Comparison of ENCODE assay signal across 8 cellular contexts in the genomic region with DNA sequence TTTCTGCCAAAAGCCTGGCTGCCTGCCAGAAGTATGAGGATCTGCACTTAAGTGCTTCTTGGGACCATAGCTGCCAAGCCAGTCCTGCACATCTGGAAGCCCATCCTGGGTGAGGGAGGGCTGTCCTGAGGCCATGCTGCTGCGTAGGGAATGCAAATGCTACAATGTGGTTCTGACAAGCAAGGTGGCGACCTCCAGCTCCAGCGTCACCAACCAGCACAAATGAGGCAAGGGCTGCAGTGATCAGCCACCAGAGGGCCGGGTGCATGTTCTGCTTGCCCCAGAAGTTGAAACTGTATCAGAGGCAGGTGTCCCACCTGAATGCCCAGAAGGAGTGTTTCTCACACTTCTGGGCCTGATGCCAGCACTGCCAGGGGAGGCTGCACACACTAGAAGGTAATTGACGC.
DNase-seq lines count a peak whose midpoint lies in the region; ATAC-seq and TF ChIP-seq lines count a peak whose summit lies in the region.

No MANE protein-coding gene starts in this region.

- no peaks in the 10 kb centered on the region for H3K79me2 ChIP-seq in Karpas-422 (ENCODE audit: low read length)

- H3K4me1 ChIP-seq in Karpas-422 (ENCODE audit: low read length) = peaks cover 7% of the 10 kb centered on the region; the same call in 1 of the 2 replicates

- no peak overlapping the region for H3K9ac ChIP-seq in Karpas-422 (ENCODE audit: low read length)

- H3K9me2 ChIP-seq in Karpas-422 (replicated peaks; ENCODE audit: insufficient read depth, low read length) = no peaks in the 10 kb centered on the region

- no peak overlapping the region for H3K4me2 ChIP-seq in Karpas-422 (ENCODE audit: low read depth, low read length, poor library complexity, severe bottlenecking)

- no peaks in the 10 kb centered on the region for H3K9me3 Mint-ChIP-seq in activated naive CD8-positive, alpha-beta T cell treated with anti-CD3 and anti-CD28 coated beads, Interleukin-2, amount 50 U/mL, for 24 hours
- H3K9me3 Mint-ChIP-seq in immature natural killer cell = no peaks in the 10 kb centered on the region

- peaks cover 1% of the 10 kb centered on the region for H3K27me3 Mint-ChIP-seq in activated naive CD8-positive, alpha-beta T cell treated with anti-CD3 and anti-CD28 coated beads, Interleukin-2, amount 50 U/mL, for 24 hours
- H3K27me3 Mint-ChIP-seq in immature natural killer cell (ENCODE audit: low read depth in 3 of 3) = peaks cover 0 to under 1% (median 0%) of the 10 kb centered on the region in 3 donors

- H3K36me3 ChIP-seq in Karpas-422 (ENCODE audit: insufficient read depth, low read length) = no peaks in the 10 kb centered on the region

- no peak overlapping the region for H3K4me3 Mint-ChIP-seq in activated naive CD8-positive, alpha-beta T cell treated with anti-CD3 and anti-CD28 coated beads, Interleukin-2, amount 50 U/mL, for 24 hours
- no peak overlapping the region for H3K4me3 Mint-ChIP-seq in immature natural killer cell

- H2AFZ ChIP-seq in Karpas-422 (ENCODE audit: low read length) = no peak overlapping the region

- TF ChIP-seq CTCF in dorsolateral prefrontal cortex (IDR thresholded peaks at IDR 0.05 in 54 of 56, conservative IDR thresholded peaks at IDR 0.05 in 2 of 56; ENCODE audit: low read depth in 1 of 56, partially characterized antibody in 56 of 56) = no peak

- no peak overlapping the region for H3K27ac Mint-ChIP-seq in activated naive CD8-positive, alpha-beta T cell treated with anti-CD3 and anti-CD28 coated beads, Interleukin-2, amount 50 U/mL, for 24 hours
- no peak overlapping the region for H3K27ac Mint-ChIP-seq in immature natural killer cell

- DNase-seq in ELR (ENCODE audit: low read depth) (peak; percentile 17), Karpas-422 (peak; percentile 78), NCI-H2227 (lab: John Stamatoyannopoulos, UW; ENCODE audit: unreplicated experiment) (no peak), dorsolateral prefrontal cortex (no peak), immature natural killer cell (no peak)
- peak; percentile 7 for DNase-seq in activated naive CD8-positive, alpha-beta T cell treated with anti-CD3 and anti-CD28 coated beads, Interleukin-2, amount 50 U/mL, for 24 hours
- DNase-seq in activated effector memory CD4-positive, alpha-beta T cell treated with Interleukin-2 at 50 U/mL for 16 hours = no peak

- no peak overlapping the region for H3K27ac ChIP-seq in Karpas-422 (ENCODE audit: low read length)
- H3K27ac ChIP-seq in dorsolateral prefrontal cortex = no peak overlapping the region

- H4K20me1 ChIP-seq in Karpas-422 (ENCODE audit: insufficient read depth, low read depth, low read length) = no peaks in the 10 kb centered on the region

- peak; percentile 70 for ATAC-seq in GM21515 (IDR thresholded peaks at IDR 0.05; ENCODE audit: unreplicated experiment)
- peak; percentile 46 for ATAC-seq in activated naive CD8-positive, alpha-beta T cell treated with anti-CD3 and anti-CD28 coated beads, Interleukin-2, amount 50 U/mL, for 24 hours

- no peaks in the 10 kb centered on the region for H3K4me1 Mint-ChIP-seq in activated naive CD8-positive, alpha-beta T cell treated with anti-CD3 and anti-CD28 coated beads, Interleukin-2, amount 50 U/mL, for 24 hours
- no peaks in the 10 kb centered on the region for H3K4me1 Mint-ChIP-seq in immature natural killer cell

- H3K4me3 ChIP-seq in Karpas-422 (ENCODE audit: low read length) (no peak overlapping the region), dorsolateral prefrontal cortex (no peak overlapping the region)

- H3K9me3 ChIP-seq in Karpas-422 (ENCODE audit: low read length) = no peaks in the 10 kb centered on the region

- intact Hi-C loops in dorsolateral prefrontal cortex (cut with DNase I) = no loop called here

- H3K27me3 ChIP-seq in Karpas-422 (ENCODE audit: low read length) = no peaks in the 10 kb centered on the region
- no peaks in the 10 kb centered on the region for H3K27me3 ChIP-seq in dorsolateral prefrontal cortex

- H3K36me3 Mint-ChIP-seq in activated naive CD8-positive, alpha-beta T cell treated with anti-CD3 and anti-CD28 coated beads, Interleukin-2, amount 50 U/mL, for 24 hours (ENCODE audit: low read depth) = no peaks in the 10 kb centered on the region
- no peaks in the 10 kb centered on the region for H3K36me3 Mint-ChIP-seq in immature natural killer cell

Comparison
In these comparisons a context has a peak if more than half of its experiments do, and no peak if none do; other contexts are left out.
1. DNase-seq: peak in ELR (single experiment), Karpas-422 (single experiment) and activated naive CD8-positive, alpha-beta T cell treated with anti-CD3 and anti-CD28 coated beads, Interleukin-2, amount 50 U/mL, for 24 hours (single experiment); none in NCI-H2227 (single experiment), dorsolateral prefrontal cortex (0 of 10), activated effector memory CD4-positive, alpha-beta T cell treated with Interleukin-2 at 50 U/mL for 16 hours (single experiment) and immature natural killer cell (0 of 3).